ENCODE assay signal across 4 cellular contexts in the genomic region with DNA sequence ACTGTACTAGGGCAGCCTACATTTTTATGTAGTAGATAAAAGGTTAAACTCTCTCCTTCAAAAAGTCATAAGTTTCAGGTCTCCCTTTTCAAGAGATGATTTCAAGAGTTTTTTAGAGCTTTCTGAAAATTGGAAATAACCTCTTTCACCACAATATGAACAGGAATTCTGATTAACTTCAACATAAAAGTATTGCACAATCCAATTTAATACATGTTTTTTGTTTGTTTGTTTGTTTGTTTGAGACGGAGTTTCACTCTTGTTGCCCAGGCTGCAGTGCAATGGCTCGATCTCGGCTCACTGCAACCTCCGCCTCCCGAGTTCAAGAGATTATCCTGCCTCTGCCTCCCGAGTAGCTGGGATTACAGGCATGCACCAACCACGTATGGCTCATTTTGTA.
"Had no signal": no experiment of that assay in that cellular context is flagged by ENCODE, and none has a peak within 500 bp of the region (broad histone marks: within the 10 kb centered on the region; RNA-seq: fewer than 3 reads in every experiment).

No MANE protein-coding gene starts in this region.

- H3K4me2 ChIP-seq: KMS-11 had no signal

- H3K27ac ChIP-seq: HL-60, KMS-11 had no signal

- FAIRE-seq: HTR-8/SVneo had no signal

- H3K9ac ChIP-seq: KMS-11 had no signal

- DNase-seq: KG1 had no signal
